ENCODE assay signal across 28 cellular contexts in the genomic region with DNA sequence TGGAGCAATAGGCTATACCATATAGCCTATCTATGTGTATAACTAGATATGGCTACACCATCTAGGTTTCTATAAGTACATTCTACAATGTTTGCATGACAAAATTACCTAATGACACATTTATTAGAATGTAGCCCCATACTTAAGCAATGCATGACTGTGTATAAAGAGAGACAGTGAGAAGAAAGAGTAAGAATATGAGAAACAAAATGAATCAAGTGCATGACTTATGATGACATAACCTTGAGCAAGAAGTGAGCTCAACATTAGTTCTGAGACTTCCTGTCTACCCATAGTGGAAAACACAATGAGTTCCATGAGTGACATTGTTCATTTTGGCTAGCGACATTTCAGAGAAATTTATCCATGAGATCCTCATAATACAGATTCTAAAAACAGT. TPM values are rescaled to one million over a fixed set of nuclear protein-coding genes. Genes with fewer than 3 reads are reported as not detected.
DNase-seq lines count a peak whose midpoint lies in the region; ATAC-seq, FAIRE-seq and TF ChIP-seq lines count a peak whose summit lies in the region.
"Had no signal": no experiment of that assay in that cellular context is flagged by ENCODE, and none has a peak within 500 bp of the region (broad histone marks: within the 10 kb centered on the region; RNA-seq: fewer than 3 reads in every experiment).

No MANE protein-coding gene starts in this region.

- no peak overlapping the region for H3K4me2 ChIP-seq in PC-3 (ENCODE audit: low read length)
- H3K4me2 ChIP-seq in endothelial cell of umbilical vein (ENCODE audit: insufficient read depth, low read length) = no peak overlapping the region
- no peak overlapping the region for H3K4me2 ChIP-seq in Karpas-422 (ENCODE audit: low read depth, low read length, poor library complexity, severe bottlenecking)
- H3K4me2 ChIP-seq: A549 had no signal

- H3K4me3 ChIP-seq in PC-3 (ENCODE audit: low read length) (no peak overlapping the region), endothelial cell of umbilical vein (replicated peaks in 1 of 3; ENCODE audit: insufficient read depth in 1 of 3, low read depth in 1 of 3, low read length in 3 of 3) (no peak overlapping the region), Karpas-422 (ENCODE audit: low read length) (no peak overlapping the region)
- H3K4me3 ChIP-seq: A549, MG63 had no signal

- dilution Hi-C loops in endothelial cell of umbilical vein (cut with MboI; ENCODE audit: extremely low pct_ligation_motif_present, low sequenced_read_pairs) = no loop called here

- no peak overlapping the region for H2AFZ ChIP-seq in PC-3 (ENCODE audit: low read length)
- no peak overlapping the region for H2AFZ ChIP-seq in endothelial cell of umbilical vein (ENCODE audit: low read depth, low read length)
- no peak overlapping the region for H2AFZ ChIP-seq in Karpas-422 (ENCODE audit: low read length)

- H3K27ac ChIP-seq in PC-3 (ENCODE audit: low read length) (no peak overlapping the region), endothelial cell of umbilical vein (ENCODE audit: insufficient read depth, low read depth, low read length) (no peak overlapping the region), Karpas-422 (ENCODE audit: low read length) (no peak overlapping the region)
- H3K27ac ChIP-seq: A549 had no signal

- H3K9me3 ChIP-seq in PC-3 (ENCODE audit: low read length) = no peaks in the 10 kb centered on the region
- H3K9me3 ChIP-seq in endothelial cell of umbilical vein (replicated peaks; ENCODE audit: control insufficient read depth, insufficient read depth, low read length) = no peaks in the 10 kb centered on the region
- no peaks in the 10 kb centered on the region for H3K9me3 ChIP-seq in Karpas-422 (ENCODE audit: low read length)
- H3K9me3 ChIP-seq: A549, BE2C, MG63 had no signal

- peaks cover 13% of the 10 kb centered on the region; the same call in 1 of the 2 replicates for H3K27me3 ChIP-seq in PC-3 (ENCODE audit: low read length)
- no peaks in the 10 kb centered on the region for H3K27me3 ChIP-seq in endothelial cell of umbilical vein (ENCODE audit: control insufficient read depth in 2 of 2, insufficient read depth in 2 of 2, low read length in 2 of 2)
- H3K27me3 ChIP-seq in Karpas-422 (ENCODE audit: low read length) = no peaks in the 10 kb centered on the region
- H3K27me3 ChIP-seq: BE2C, MG63 had no signal

- no peaks in the 10 kb centered on the region for H3K9me1 ChIP-seq in endothelial cell of umbilical vein (replicated peaks; ENCODE audit: control insufficient read depth, extremely low read depth, insufficient read depth, low read length)

- H3K9me2 ChIP-seq in PC-3 (replicated peaks; ENCODE audit: low read length) = no peaks in the 10 kb centered on the region
- no peaks in the 10 kb centered on the region for H3K9me2 ChIP-seq in Karpas-422 (replicated peaks; ENCODE audit: insufficient read depth, low read length)

- H3K9ac ChIP-seq in PC-3 (ENCODE audit: low read length) (no peak overlapping the region), endothelial cell of umbilical vein (replicated peaks; ENCODE audit: extremely low read depth, insufficient read depth, low read length) (no peak overlapping the region), Karpas-422 (ENCODE audit: low read length) (no peak overlapping the region)

- H3F3A ChIP-seq in PC-3 (ENCODE audit: low read length, unreplicated experiment) = no peaks in the 10 kb centered on the region

- intact Hi-C loops in PC-3 (cut with micrococcal nuclease) = no loop called here
- intact Hi-C loops in endothelial cell of umbilical vein (cut with micrococcal nuclease) = no loop called here

- FAIRE-seq in endothelial cell of umbilical vein (lab: Jason Lieb, UNC) (no peak), GM12891 (lab: Jason Lieb, UNC) (no peak)
- FAIRE-seq: A549, GM12892, H54, HepG2 had no signal

- BruUV-seq in PC-3 (replicated peaks; lab: Mats Ljungman, UMichigan) (no TSS peak), endothelial cell of umbilical vein (replicated peaks; lab: Mats Ljungman, UMichigan) (no TSS peak)

- peak; percentile 8 for DNase-seq in HCEC 1CT
- DNase-seq in PC-3 = peak; percentile 32
- peak; percentile 21 for DNase-seq in endothelial cell of umbilical vein (ENCODE audit: low read depth, low spot score)
- peak; percentile 64 for DNase-seq in kidney tubule cell (ENCODE audit: low spot score)
- no peak for DNase-seq in GM12891 (ENCODE audit: insufficient read length, low spot score)
- DNase-seq in Karpas-422 = no peak
- DNase-seq: BE2C; CD8-positive, alpha-beta memory T cell; DMS 273 treated with DMSO at 0.1 percent for 48 hours; DMS79; EL; GF-D8; KBM-7; MG63; NCI-H1105 treated with DMSO at 0.1 percent for 48 hours; NCI-H146; NCI-H1930; NCI-H446 treated with DMSO at 0.1 percent for 48 hours; NCI-H526; NCI-H82; SHP77 treated with DMSO at 0.1 percent for 48 hours; SW 1271 had no signal

- no peaks in the 10 kb centered on the region for H3K79me2 ChIP-seq in PC-3 (ENCODE audit: low read length)
- H3K79me2 ChIP-seq in endothelial cell of umbilical vein (ENCODE audit: control insufficient read depth, insufficient read depth, low read length) = no peaks in the 10 kb centered on the region
- no peaks in the 10 kb centered on the region for H3K79me2 ChIP-seq in Karpas-422 (ENCODE audit: low read length)

- TF ChIP-seq POLR2A in endothelial cell of umbilical vein (IDR thresholded peaks at IDR 0.05; ENCODE audit: low read depth, low read length) (no peak), GM12891 (IDR thresholded peaks at IDR 0.05; ENCODE audit: low read depth, low read length) (no peak)

- H3K36me3 ChIP-seq in PC-3 (ENCODE audit: low read depth, low read length) (no peaks in the 10 kb centered on the region), endothelial cell of umbilical vein (ENCODE audit: control insufficient read depth in 2 of 2, extremely low read depth in 1 of 2, insufficient read depth in 2 of 2, low read length in 2 of 2) (no peaks in the 10 kb centered on the region), Karpas-422 (ENCODE audit: insufficient read depth, low read length) (no peaks in the 10 kb centered on the region)
- H3K36me3 ChIP-seq: BE2C, MG63 had no signal

- CTCF ChIA-PET in PC-3 (lab: Charles Lee) (no interaction called here), endothelial cell of umbilical vein (lab: Charles Lee) (interaction anchor here (1.0 kb wide), 1 partner anchor 14 kb away, joined by 3 read pairs; no protein-coding TSS in a partner anchor)

- H3K4me1 ChIP-seq in PC-3 (ENCODE audit: insufficient read depth, low read length) (no peaks in the 10 kb centered on the region), endothelial cell of umbilical vein (ENCODE audit: control insufficient read depth, extremely low read depth, insufficient read depth, low read length) (no peaks in the 10 kb centered on the region), Karpas-422 (ENCODE audit: low read length) (no peaks in the 10 kb centered on the region)
- H3K4me1 ChIP-seq: A549, BE2C had no signal

- ATAC-seq in PC-3 (no peak), HG03139 (IDR thresholded peaks at IDR 0.05; ENCODE audit: unreplicated experiment) (no peak)
- ATAC-seq: A549, HepG2 had no signal

- POLR2A ChIA-PET in PC-3 (lab: Charles Lee; ENCODE audit: unreplicated experiment) (no interaction called here), endothelial cell of umbilical vein (lab: Charles Lee) (no interaction called here)

- TF ChIP-seq CTCF in PC-3 (conservative IDR thresholded peaks at IDR 0.05; ENCODE audit: low read depth, low read length) = no peak
- no peak for TF ChIP-seq CTCF in endothelial cell of umbilical vein (IDR thresholded peaks at IDR 0.05; ENCODE audit: extremely low read depth in 1 of 2, insufficient read depth in 1 of 2, low read depth in 1 of 2, low read length in 2 of 2)

- no peaks in the 10 kb centered on the region for H4K20me1 ChIP-seq in PC-3 (ENCODE audit: low read length)
- H4K20me1 ChIP-seq in endothelial cell of umbilical vein (replicated peaks; ENCODE audit: control insufficient read depth, extremely low read depth, insufficient read depth, low read length) = no peaks in the 10 kb centered on the region
- H4K20me1 ChIP-seq in Karpas-422 (ENCODE audit: insufficient read depth, low read depth, low read length) = no peaks in the 10 kb centered on the region

TF ChIP-seq in endothelial cell of umbilical vein, 7 proteins besides CTCF, POLR2A, EP300 and RAD21:
- TF ChIP-seq JUN (IDR thresholded peaks at IDR 0.05; ENCODE audit: borderline replicate concordance, insufficient read depth, insufficient read length, low read depth) (no peak), FOS (IDR thresholded peaks at IDR 0.05; ENCODE audit: borderline replicate concordance, insufficient read depth, low read length) (peak; percentile 81)

TF ChIP-seq in GM12891, 5 proteins besides CTCF, POLR2A, EP300 and RAD21:
- TF ChIP-seq SPI1 (IDR thresholded peaks at IDR 0.05; ENCODE audit: low read depth, low read length) (no peak), POU2F2 (IDR thresholded peaks at IDR 0.05; ENCODE audit: low read depth, low read length) (no peak), PAX5 (IDR thresholded peaks at IDR 0.05; ENCODE audit: insufficient read depth, low read length, severe bottlenecking) (no peak), POLR2AphosphoS5 (IDR thresholded peaks at IDR 0.05; ENCODE audit: low read depth, low read length) (no peak), TAF1 (IDR thresholded peaks at IDR 0.05; ENCODE audit: low read depth, low read length) (no peak)

RNA-seq across cellular contexts. Expression of gene SLC44A5, which starts 10.1 kb away (rescaled TPM):
- not detected in 2 replicates for total RNA-seq in PC-3 (2014; rRNA removed)
- 1.6 TPM in 2 replicates for total RNA-seq in endothelial cell of umbilical vein
- polyA plus RNA-seq in endothelial cell of umbilical vein = 2.5 and 3.2 TPM in 2 replicates
- polyA plus RNA-seq in endothelial cell of umbilical vein (2011; cell fraction: cytosol; rRNA removed) = 1.3 and 2.0 TPM in 2 replicates
- polyA plus RNA-seq in endothelial cell of umbilical vein (2011; cell fraction: nucleus; rRNA removed) = 10.3 and 11.8 TPM in 2 replicates
- polyA plus RNA-seq in endothelial cell of umbilical vein (2012) = 2.3 and 2.9 TPM in 2 replicates
- 6.0 and 6.1 TPM in 2 replicates for polyA minus RNA-seq in endothelial cell of umbilical vein
- polyA minus RNA-seq in endothelial cell of umbilical vein (2011; cell fraction: cytosol; rRNA and poly(A)+ RNA removed) = not detected
- 6.9 and 9.6 TPM in 2 replicates for polyA minus RNA-seq in endothelial cell of umbilical vein (2011; cell fraction: nucleus; rRNA and poly(A)+ RNA removed)
- 1.9 TPM for polyA plus RNA-seq in GM12891 (2012; ENCODE audit: low read depth, missing spikeins)
- 0.04 TPM in 1 of 2 replicates, not detected in the other for total RNA-seq in Karpas-422 (2014; rRNA removed; shearing (Covaris generic); ENCODE audit: low replicate concordance)
- polyA plus RNA-seq: CD14-positive monocyte had no signal

Comparison
In these comparisons a context has a peak if more than half of its experiments do, and no peak if none do; other contexts are left out.
1. DNase-seq: peak in HCEC 1CT (single experiment), PC-3 (single experiment), endothelial cell of umbilical vein (single experiment) and kidney tubule cell (single experiment); none in GM12891 (single experiment) and Karpas-422 (single experiment).